ENCODE assay signal across 1 cellular context in genomic region chr7:128737867-128738390, GRCh38.
TF ChIP-seq lines count a peak whose summit lies in the region.

No MANE protein-coding gene starts in this region.

TF ChIP-seq in GM23338, 12 proteins besides CTCF, POLR2A, EP300 and RAD21:
- no peak for TF ChIP-seq EZH2 (IDR thresholded peaks at IDR 0.05; ENCODE audit: low read depth, unreplicated experiment)
- no peak for TF ChIP-seq POLR2AphosphoS5 (IDR thresholded peaks at IDR 0.05; ENCODE audit: low read depth)
- TF ChIP-seq JUNB (IDR thresholded peaks at IDR 0.05; ENCODE audit: unreplicated experiment), result no peak
- TF ChIP-seq ZNF114 (CRISPR knock-in tag; IDR thresholded peaks at IDR 0.05), result no peak
- no peak for TF ChIP-seq CREB1 (CRISPR knock-in tag; IDR thresholded peaks at IDR 0.05; ENCODE audit: low read depth)
- no peak for TF ChIP-seq NANOG (IDR thresholded peaks at IDR 0.05; ENCODE audit: borderline replicate concordance)
- TF ChIP-seq ZNF462 (CRISPR knock-in tag; IDR thresholded peaks at IDR 0.05), result no peak
- TF ChIP-seq ETS1 (IDR thresholded peaks at IDR 0.05), result no peak
- TF ChIP-seq ZNF331 (CRISPR knock-in tag; IDR thresholded peaks at IDR 0.05; ENCODE audit: low read depth), result no peak
- no peak for TF ChIP-seq EZH2phosphoT487 (IDR thresholded peaks at IDR 0.05; ENCODE audit: unreplicated experiment)
- no peak for TF ChIP-seq REST (IDR thresholded peaks at IDR 0.05; ENCODE audit: unreplicated experiment)
- no peak for TF ChIP-seq STAT1 (IDR thresholded peaks at IDR 0.05; ENCODE audit: unreplicated experiment)
